ENCODE assay signal across 8 cellular contexts in the genomic region with DNA sequence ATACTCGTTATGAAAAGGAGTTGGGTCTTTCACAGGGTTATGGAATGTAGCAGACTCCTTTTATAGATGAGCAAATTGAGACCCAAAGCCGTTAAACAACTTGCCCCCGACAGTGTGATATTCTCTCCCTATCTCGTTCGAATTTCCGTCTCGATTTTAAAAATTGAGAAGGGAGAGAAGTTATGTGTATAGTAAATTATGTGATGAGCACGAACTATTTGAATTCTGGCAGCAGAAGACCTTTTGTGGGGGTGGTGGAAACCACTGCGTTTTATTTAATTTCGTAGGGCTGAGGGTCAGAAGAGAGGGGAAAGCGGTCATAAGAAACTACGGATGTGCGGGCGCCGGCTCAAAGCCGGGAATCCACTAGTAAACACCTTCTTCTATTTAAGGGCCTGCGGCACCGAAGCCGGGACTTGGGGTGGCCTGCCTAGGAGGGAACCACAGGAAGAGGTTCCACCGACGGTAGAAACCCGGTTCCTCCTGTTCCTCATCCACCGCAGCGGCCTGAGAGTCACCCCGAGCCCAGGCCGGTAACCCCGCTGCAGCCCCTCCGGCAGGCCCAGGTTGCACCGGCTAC. TPM values are rescaled to one million over a fixed set of nuclear protein-coding genes. Genes with fewer than 3 reads are reported as not detected.
A peak's percentile ranks its signal among the peaks of the same experiment; 100 is the strongest.
DNase-seq lines count a peak whose midpoint lies in the region; ATAC-seq and TF ChIP-seq lines count a peak whose summit lies in the region.

No MANE protein-coding gene starts in this region.

- no peak for TF ChIP-seq CTCF in BE2C (IDR thresholded peaks at IDR 0.05; ENCODE audit: low read depth, low read length)
- no peak for TF ChIP-seq CTCF in nephron (IDR thresholded peaks at IDR 0.05; ENCODE audit: unreplicated experiment in 3 of 3)

- no peaks in the 10 kb centered on the region for H3K4me1 ChIP-seq in BE2C
- no peaks in the 10 kb centered on the region for H3K4me1 ChIP-seq in esophagus (ENCODE audit: control insufficient read depth in 2 of 2, insufficient read depth in 2 of 2, low read length in 1 of 2)

- H3K4me1 Mint-ChIP-seq in T-helper 17 cell (peaks cover 24% of the 10 kb centered on the region), nephron (peaks cover 10% of the 10 kb centered on the region)

- DNase-seq in BE2C (no peak), T-helper 17 cell (no peak), HuH-7.5 (ENCODE audit: low spot score) (no peak), NOMO-1 treated with dmso at 0.1 percent for 144 hours (lab: John Stamatoyannopoulos, UW; ENCODE audit: unreplicated experiment) (no peak)

- no peaks in the 10 kb centered on the region for H3K27me3 Mint-ChIP-seq in T-helper 17 cell
- no peaks in the 10 kb centered on the region for H3K27me3 Mint-ChIP-seq in nephron (ENCODE audit: low read depth)

- H3K4me3 ChIP-seq in BE2C (ENCODE audit: low read depth, low read length) (peak overlapping the region; percentile 96), esophagus (ENCODE audit: low read depth in 1 of 2, low read length in 2 of 2) (peak overlapping the region; percentile 86 to 95)

- no peaks in the 10 kb centered on the region for H3K9me3 ChIP-seq in BE2C
- H3K9me3 ChIP-seq in T-helper 17 cell (ENCODE audit: control insufficient read depth, low read length, poor library complexity, severe bottlenecking) = no peaks in the 10 kb centered on the region
- no peaks in the 10 kb centered on the region for H3K9me3 ChIP-seq in esophagus (ENCODE audit: control insufficient read depth in 2 of 2, insufficient read depth in 1 of 2, low read depth in 1 of 2, low read length in 1 of 2)

- H3K36me3 Mint-ChIP-seq in T-helper 17 cell (ENCODE audit: low read depth) (peaks cover 4% of the 10 kb centered on the region), nephron (ENCODE audit: low read depth) (peaks cover 3% of the 10 kb centered on the region)

- peak overlapping the region; percentile 100 for H3K27ac Mint-ChIP-seq in T-helper 17 cell
- peak overlapping the region; percentile 100 for H3K27ac Mint-ChIP-seq in nephron

- peaks cover 10% of the 10 kb centered on the region for H3K36me3 ChIP-seq in BE2C
- H3K36me3 ChIP-seq in esophagus (ENCODE audit: control insufficient read depth in 2 of 2, insufficient read depth in 2 of 2, low read length in 1 of 2) = no peaks in the 10 kb centered on the region

- H3K27ac ChIP-seq in esophagus (ENCODE audit: low read depth in 2 of 2, low read length in 1 of 2) = peak overlapping the region; percentile 100

- no peaks in the 10 kb centered on the region for H3K27me3 ChIP-seq in BE2C
- H3K27me3 ChIP-seq in esophagus (ENCODE audit: control insufficient read depth in 1 of 2, insufficient read depth in 2 of 2, low read length in 2 of 2) = no peaks in the 10 kb centered on the region

- peaks cover 4% of the 10 kb centered on the region for H3K9me3 Mint-ChIP-seq in nephron

- H3K4me3 Mint-ChIP-seq in T-helper 17 cell (peak overlapping the region; percentile 97), nephron (peak overlapping the region; percentile 95 to 98 (median 96))

- WGBS in esophagus, 2 donors = 2 to 12% methylated on average over 29 of the region's 29 CpGs

- ATAC-seq in GM18858 (IDR thresholded peaks at IDR 0.05; ENCODE audit: unreplicated experiment) (peak; percentile 5), HG03108 (IDR thresholded peaks at IDR 0.05; ENCODE audit: unreplicated experiment) (peak; percentile 2), T-helper 17 cell (peak; percentile 0)

RNA-seq across cellular contexts. Expression of a gene that starts 1.5 kb away (rescaled TPM):
- 73.2 TPM for polyA plus RNA-seq in BE2C (2012; ENCODE audit: insufficient read depth, insufficient read length, low read depth)
- 100 to 1,000 TPM; 795 to 944 TPM for total RNA-seq in T-helper 17 cell
- 100 to 1,000 TPM in 1 of 2 donors, 10 to 100 TPM in 1; 63.5 to 111 TPM for polyA plus RNA-seq in esophagus
